In genomic region chr11:44607324-44607962, GRCh38 we compare ENCODE assay signal across 11 cellular contexts. TPM values are rescaled to one million over a fixed set of nuclear protein-coding genes. Genes with fewer than 3 reads are reported as not detected.
DNase-seq lines count a peak whose midpoint lies in the region; ATAC-seq, FAIRE-seq and TF ChIP-seq lines count a peak whose summit lies in the region.
"Had no signal": no experiment of that assay in that cellular context is flagged by ENCODE, and none has a peak within 500 bp of the region (broad histone marks: within the 10 kb centered on the region; RNA-seq: fewer than 3 reads in every experiment).

No MANE protein-coding gene starts in this region.

- WGBS in smooth muscle cell (ENCODE audit: low lambda C conversion rate): 62% methylated on average over 6 of the region's 6 CpGs

- DNase-seq in activated CD4-positive, alpha-beta T cell treated with anti-CD3 and anti-CD28 coated beads, Interleukin-2, amount 10 ng/mL, durations not matched to agents 24 days and 14 days: no peak
- DNase-seq in activated CD4-positive, alpha-beta T cell treated with anti-CD3 and anti-CD28 coated beads, Interleukin-2, amount 50 U/mL, for 1 hour: no peak
- peak; percentile 74 for DNase-seq in RCC 7860 (ENCODE audit: low spot score)
- DNase-seq in bronchial epithelial cell (ENCODE audit: low read depth): peak; percentile 40
- no peak for DNase-seq in smooth muscle cell (lab: John Stamatoyannopoulos, UW; ENCODE audit: unreplicated experiment)
- DNase-seq: adrenal gland, SW 1271 had no signal

- peak overlapping the region; percentile 72 for H3K27ac Mint-ChIP-seq in activated CD4-positive, alpha-beta T cell treated with anti-CD3 and anti-CD28 coated beads, Interleukin-2, amount 10 ng/mL, durations not matched to agents 24 days and 14 days

- H3K9ac ChIP-seq in smooth muscle cell (ENCODE audit: low read depth): no peak overlapping the region

- H3K4me3 ChIP-seq in bronchial epithelial cell (ENCODE audit: low read depth, low read length) (no peak overlapping the region), smooth muscle cell (no peak overlapping the region)
- H3K4me3 ChIP-seq: adrenal gland, vagina had no signal

- no peaks in the 10 kb centered on the region for H3K9me3 ChIP-seq in smooth muscle cell (replicated peaks; ENCODE audit: low read depth)
- H3K9me3 ChIP-seq: adrenal gland, vagina had no signal

- H3K4me2 ChIP-seq in smooth muscle cell: peak overlapping the region; percentile 41

- peaks cover 64% of the 10 kb centered on the region for H3K4me1 Mint-ChIP-seq in activated CD4-positive, alpha-beta T cell treated with anti-CD3 and anti-CD28 coated beads, Interleukin-2, amount 10 ng/mL, durations not matched to agents 24 days and 14 days

- H3K36me3 Mint-ChIP-seq in activated CD4-positive, alpha-beta T cell treated with anti-CD3 and anti-CD28 coated beads, Interleukin-2, amount 10 ng/mL, durations not matched to agents 24 days and 14 days (ENCODE audit: low read depth): peaks cover 78% of the 10 kb centered on the region

- TF ChIP-seq CTCF in bronchial epithelial cell (IDR thresholded peaks at IDR 0.05; ENCODE audit: insufficient read depth, low read length, severe bottlenecking) (no peak), smooth muscle cell (IDR thresholded peaks at IDR 0.05; ENCODE audit: borderline replicate concordance, insufficient read depth, poor library complexity, severe bottlenecking) (no peak)

- no peaks in the 10 kb centered on the region for H3K79me2 ChIP-seq in smooth muscle cell (ENCODE audit: low read depth)

- H3K36me3 ChIP-seq in bronchial epithelial cell (ENCODE audit: control insufficient read depth, insufficient read depth, low read length): peaks cover 32% of the 10 kb centered on the region
- peaks cover 6% of the 10 kb centered on the region for H3K36me3 ChIP-seq in smooth muscle cell (ENCODE audit: low read depth)
- H3K36me3 ChIP-seq: adrenal gland had no signal

- H3K4me1 ChIP-seq in smooth muscle cell (ENCODE audit: low read depth): peaks cover 13% of the 10 kb centered on the region
- H3K4me1 ChIP-seq: adrenal gland had no signal

- peaks cover 7% of the 10 kb centered on the region for H3F3A ChIP-seq in smooth muscle cell (ENCODE audit: low read depth)

- no peaks in the 10 kb centered on the region for H3K27me3 Mint-ChIP-seq in activated CD4-positive, alpha-beta T cell treated with anti-CD3 and anti-CD28 coated beads, Interleukin-2, amount 10 ng/mL, durations not matched to agents 24 days and 14 days

- H3K27me3 ChIP-seq in bronchial epithelial cell (ENCODE audit: control insufficient read depth, insufficient read depth, low read length) (no peaks in the 10 kb centered on the region), smooth muscle cell (ENCODE audit: low read depth) (no peaks in the 10 kb centered on the region)
- H3K27me3 ChIP-seq: adrenal gland, vagina had no signal

- H3K9me3 Mint-ChIP-seq in activated CD4-positive, alpha-beta T cell treated with anti-CD3 and anti-CD28 coated beads, Interleukin-2, amount 10 ng/mL, durations not matched to agents 24 days and 14 days: no peaks in the 10 kb centered on the region

- FAIRE-seq in RCC 7860 (lab: Jason Lieb, UNC): peak; percentile 55
- FAIRE-seq in bronchial epithelial cell (lab: Jason Lieb, UNC): no peak

- H3K27ac ChIP-seq in smooth muscle cell (ENCODE audit: low read depth): peak overlapping the region; percentile 47
- H3K27ac ChIP-seq: adrenal gland, vagina had no signal

- intact Hi-C loops in activated CD4-positive, alpha-beta T cell treated with anti-CD3 and anti-CD28 coated beads, Interleukin-2, amount 10 ng/mL, durations not matched to agents 24 days and 14 days (cut with micrococcal nuclease): no loop called here

- H4K20me1 ChIP-seq in smooth muscle cell (ENCODE audit: low read depth): no peaks in the 10 kb centered on the region

- ATAC-seq in GM18870 (IDR thresholded peaks at IDR 0.05; ENCODE audit: unreplicated experiment) (no peak), HG03469 (IDR thresholded peaks at IDR 0.05; ENCODE audit: unreplicated experiment) (no peak), HG03159 (IDR thresholded peaks at IDR 0.05; ENCODE audit: unreplicated experiment) (no peak)

- peak overlapping the region; percentile 9 for H3K4me3 Mint-ChIP-seq in activated CD4-positive, alpha-beta T cell treated with anti-CD3 and anti-CD28 coated beads, Interleukin-2, amount 10 ng/mL, durations not matched to agents 24 days and 14 days

- no peak overlapping the region for H2AFZ ChIP-seq in smooth muscle cell (ENCODE audit: low read depth)

RNA-seq across cellular contexts. Expression of gene CD82, which starts 42.0 kb away (rescaled TPM):
- total RNA-seq in activated CD4-positive, alpha-beta T cell treated with anti-CD3 and anti-CD28 coated beads, Interleukin-2, amount 10 ng/mL, durations not matched to agents 24 days and 14 days: 448 and 469 TPM in 2 replicates
- total RNA-seq in bronchial epithelial cell: 48.7 and 84.9 TPM in 2 replicates
- total RNA-seq in smooth muscle cell: 43.8 and 58.6 TPM in 2 replicates
- 252 and 270 TPM in 2 replicates for polyA plus RNA-seq in smooth muscle cell

Comparison
In these comparisons a context has a peak if more than half of its experiments do, and no peak if none do; other contexts are left out.
1. DNase-seq: peak in RCC 7860 (single experiment) and bronchial epithelial cell (single experiment); none in activated CD4-positive, alpha-beta T cell treated with anti-CD3 and anti-CD28 coated beads, Interleukin-2, amount 10 ng/mL, durations not matched to agents 24 days and 14 days (single experiment), activated CD4-positive, alpha-beta T cell treated with anti-CD3 and anti-CD28 coated beads, Interleukin-2, amount 50 U/mL, for 1 hour (single experiment) and smooth muscle cell (single experiment).